In genomic region chr17:40909351-40909750, GRCh38 we compare ENCODE assay signal across 9 cellular contexts. TPM values are rescaled to one million over a fixed set of nuclear protein-coding genes. Genes with fewer than 3 reads are reported as not detected.
DNase-seq lines count a peak whose midpoint lies in the region; ATAC-seq and TF ChIP-seq lines count a peak whose summit lies in the region.
"Had no signal": no experiment of that assay in that cellular context is flagged by ENCODE, and none has a peak within 500 bp of the region (broad histone marks: within the 10 kb centered on the region; RNA-seq: fewer than 3 reads in every experiment).

No MANE protein-coding gene starts in this region.

- H3K9ac ChIP-seq in OCI-LY3 (ENCODE audit: low read length) = no peak overlapping the region

- no peak overlapping the region for H3K4me3 ChIP-seq in OCI-LY3 (ENCODE audit: low read length)
- no peak overlapping the region for H3K4me3 ChIP-seq in naive thymus-derived CD4-positive, alpha-beta T cell (ENCODE audit: low read length)

- no peak overlapping the region for H3K27ac ChIP-seq in OCI-LY3 (ENCODE audit: low read length)
- H3K27ac ChIP-seq in naive thymus-derived CD4-positive, alpha-beta T cell (ENCODE audit: low read depth, low read length) = no peak overlapping the region

- H3K79me2 ChIP-seq in OCI-LY3 (ENCODE audit: low read length) = no peaks in the 10 kb centered on the region

- POLR2A ChIA-PET in naive thymus-derived CD4-positive, alpha-beta T cell (lab: Charles Lee) = no interaction called here

- no peak overlapping the region for H2AFZ ChIP-seq in OCI-LY3 (ENCODE audit: low read depth, low read length)

- peak; percentile 81 for TF ChIP-seq CTCF in OCI-LY3 (IDR thresholded peaks at IDR 0.05; ENCODE audit: low read depth, low read length)

- no peaks in the 10 kb centered on the region for H3K9me3 Mint-ChIP-seq in naive thymus-derived CD4-positive, alpha-beta T cell
- H3K9me3 Mint-ChIP-seq: IgD-negative memory B cell had no signal

- intact Hi-C loops in naive thymus-derived CD4-positive, alpha-beta T cell (cut with micrococcal nuclease) = loop anchor here (1.0 kb wide), 8 partner anchors 52 to 757 kb away; no protein-coding TSS in a partner anchor

- no peaks in the 10 kb centered on the region for H4K20me1 ChIP-seq in OCI-LY3 (ENCODE audit: insufficient read depth, low read length)

- DNase-seq in CMK (ENCODE audit: low read depth) (peak; percentile 9), activated T-cell treated with anti-CD3 and anti-CD28 coated beads for 24 hours (ENCODE audit: low read depth) (peak; percentile 59)
- DNase-seq in naive thymus-derived CD4-positive, alpha-beta T cell = peak; percentile 29 to 70 (median 56)
- DNase-seq in stimulated activated CD8-positive, alpha-beta memory T cell treated with anti-CD3 and anti-CD28 coated beads, Interleukin-7, amount 100 ng/mL, for 4 hours (ENCODE audit: low read depth in 2 of 2) = peak; percentile 40 to 57

- ATAC-seq in esophagus mucosa = peak; percentile 96
- ATAC-seq in naive thymus-derived CD4-positive, alpha-beta T cell = peak; percentile 93
- no peak for ATAC-seq in GM21367 (IDR thresholded peaks at IDR 0.05; ENCODE audit: unreplicated experiment)

- H3K9me3 ChIP-seq in OCI-LY3 (ENCODE audit: insufficient read depth, low read length) = no peaks in the 10 kb centered on the region
- no peaks in the 10 kb centered on the region for H3K9me3 ChIP-seq in naive thymus-derived CD4-positive, alpha-beta T cell (ENCODE audit: control insufficient read depth in 2 of 3, low read length in 3 of 3)

- H3K4me1 ChIP-seq in OCI-LY3 (ENCODE audit: low read length) = peaks cover 7% of the 10 kb centered on the region
- H3K4me1 ChIP-seq in naive thymus-derived CD4-positive, alpha-beta T cell (ENCODE audit: control insufficient read depth in 2 of 2, insufficient read depth in 2 of 2, low read length in 2 of 2) = no peaks in the 10 kb centered on the region

- no peaks in the 10 kb centered on the region for H3K4me1 Mint-ChIP-seq in naive thymus-derived CD4-positive, alpha-beta T cell

- no peak overlapping the region for H3K27ac Mint-ChIP-seq in naive thymus-derived CD4-positive, alpha-beta T cell
- H3K27ac Mint-ChIP-seq: IgD-negative memory B cell had no signal

- TF ChIP-seq EP300 in Ishikawa (IDR thresholded peaks at IDR 0.05; ENCODE audit: borderline replicate concordance) = no peak

- peaks cover 20% of the 10 kb centered on the region for H3K27me3 ChIP-seq in OCI-LY3 (ENCODE audit: low read depth, low read length)
- H3K27me3 ChIP-seq in naive thymus-derived CD4-positive, alpha-beta T cell (ENCODE audit: control insufficient read depth in 2 of 2, insufficient read depth in 2 of 2, low read length in 2 of 2) = peaks cover 5 to 7% of the 10 kb centered on the region in 2 donors

- H3K36me3 ChIP-seq in OCI-LY3 (replicated peaks; ENCODE audit: low read depth, low read length) = no peaks in the 10 kb centered on the region
- H3K36me3 ChIP-seq in naive thymus-derived CD4-positive, alpha-beta T cell (ENCODE audit: control insufficient read depth in 2 of 3, insufficient read depth in 3 of 3, low read length in 3 of 3) = no peaks in the 10 kb centered on the region

- no peak overlapping the region for H3K4me3 Mint-ChIP-seq in naive thymus-derived CD4-positive, alpha-beta T cell
- H3K4me3 Mint-ChIP-seq: IgD-negative memory B cell had no signal

- no peak overlapping the region for H3K4me2 ChIP-seq in OCI-LY3 (ENCODE audit: low read length)

- CTCF ChIA-PET in naive thymus-derived CD4-positive, alpha-beta T cell (lab: Charles Lee) = interaction anchor here (0.7 to 4.6 kb wide), 6 partner anchors 413 to 759 kb away, joined by 3 to 32 read pairs (median 18); no protein-coding TSS in a partner anchor

- peaks cover 26 to 45% (median 36%) of the 10 kb centered on the region in 5 donors for H3K27me3 Mint-ChIP-seq in naive thymus-derived CD4-positive, alpha-beta T cell

- peak; percentile 95 for TF ChIP-seq RAD21 in Ishikawa (IDR thresholded peaks at IDR 0.05; ENCODE audit: low read depth)

- H3K36me3 Mint-ChIP-seq in naive thymus-derived CD4-positive, alpha-beta T cell = no peaks in the 10 kb centered on the region
- H3K36me3 Mint-ChIP-seq: IgD-negative memory B cell had no signal

TF ChIP-seq in Ishikawa, 13 proteins besides CTCF, POLR2A, EP300 and RAD21:
- TF ChIP-seq YY1 (IDR thresholded peaks at IDR 0.05; ENCODE audit: low read depth) (no peak), NFIC (IDR thresholded peaks at IDR 0.05) (peak; percentile 77), TCF12 (IDR thresholded peaks at IDR 0.05; ENCODE audit: low read depth) (0 out of 2 replicates have a peak, but pooled peaks have one; percentile 35)

RNA-seq across cellular contexts. Expression of gene KRT20, which starts 24.3 kb away (rescaled TPM):
- 0.20 TPM for total RNA-seq in esophagus mucosa
- total RNA-seq in naive thymus-derived CD4-positive, alpha-beta T cell = not detected
- not detected for polyA plus RNA-seq in naive thymus-derived CD4-positive, alpha-beta T cell
- polyA plus RNA-seq: IgD-negative memory B cell had no signal

RNA-seq across cellular contexts. Expression of gene KRT23, which starts 28.1 kb away (rescaled TPM):
- 3.1 TPM for total RNA-seq in esophagus mucosa
- total RNA-seq in naive thymus-derived CD4-positive, alpha-beta T cell = under 1 TPM in 1 of 5 experiments, not detected in 4; 0.83 TPM
- not detected for polyA plus RNA-seq in naive thymus-derived CD4-positive, alpha-beta T cell
- polyA plus RNA-seq: IgD-negative memory B cell had no signal

RNA-seq across cellular contexts. Expression of gene KRT12, which starts 42.3 kb away (rescaled TPM):
- not detected for total RNA-seq in esophagus mucosa
- total RNA-seq in naive thymus-derived CD4-positive, alpha-beta T cell = not detected
- polyA plus RNA-seq in naive thymus-derived CD4-positive, alpha-beta T cell = not detected
- polyA plus RNA-seq: IgD-negative memory B cell had no signal

RNA-seq across cellular contexts. Expression of gene KRT39, which starts 57.4 kb away (rescaled TPM):
- not detected for total RNA-seq in esophagus mucosa
- not detected for total RNA-seq in naive thymus-derived CD4-positive, alpha-beta T cell
- not detected for polyA plus RNA-seq in naive thymus-derived CD4-positive, alpha-beta T cell
- polyA plus RNA-seq: IgD-negative memory B cell had no signal

Comparison
In these comparisons a context has a peak if more than half of its experiments do, and no peak if none do; other contexts are left out.
1. DNase-seq: peak in every context shown above with its lines; median percentile 59 in activated T-cell treated with anti-CD3 and anti-CD28 coated beads for 24 hours; 56 in naive thymus-derived CD4-positive, alpha-beta T cell; 48 in stimulated activated CD8-positive, alpha-beta memory T cell treated with anti-CD3 and anti-CD28 coated beads, Interleukin-7, amount 100 ng/mL, for 4 hours; 9 in CMK.